Comparison of ENCODE assay signal across 1 cellular context in genomic region chr14:102873546-102874061, GRCh38.
TF ChIP-seq lines count a peak whose summit lies in the region.

No MANE protein-coding gene starts in this region.

TF ChIP-seq in HepG2, 621 proteins besides CTCF, POLR2A, EP300 and RAD21 (continued from another document and continues in another):
- TF ChIP-seq ZBTB34 (CRISPR knock-in tag; IDR thresholded peaks at IDR 0.05) (no peak), MLX (CRISPR knock-in tag; IDR thresholded peaks at IDR 0.05) (peak; percentile 77), ZBED4 (CRISPR knock-in tag; IDR thresholded peaks at IDR 0.05; ENCODE audit: borderline replicate concordance) (peak; percentile 93; the same call in 1 of the 2 replicates), ZNF574 (CRISPR knock-in tag; IDR thresholded peaks at IDR 0.05) (peak; percentile 47; the same call in 1 of the 2 replicates), EEA1 (CRISPR knock-in tag; IDR thresholded peaks at IDR 0.05; ENCODE audit: borderline replicate concordance) (no peak), MXD4 (CRISPR knock-in tag; IDR thresholded peaks at IDR 0.05) (no peak; the same call in 1 of the 2 replicates), ZNF503 (CRISPR knock-in tag; IDR thresholded peaks at IDR 0.05) (peak; percentile 98), ONECUT2 (CRISPR knock-in tag; IDR thresholded peaks at IDR 0.05) (no peak), REPIN1 (CRISPR knock-in tag; IDR thresholded peaks at IDR 0.05; ENCODE audit: borderline replicate concordance, low read depth) (0 out of 2 replicates have a peak, but pooled peaks have one; percentile 60), ZNF253 (CRISPR knock-in tag; IDR thresholded peaks at IDR 0.05; ENCODE audit: borderline replicate concordance) (no peak), SIX4 (CRISPR knock-in tag; IDR thresholded peaks at IDR 0.05) (peak; percentile 70; the same call in 1 of the 2 replicates), SOX5 (CRISPR knock-in tag; IDR thresholded peaks at IDR 0.05; ENCODE audit: borderline replicate concordance) (peak; percentile 78; the same call in 1 of the 2 replicates), ZSCAN22 (CRISPR knock-in tag; IDR thresholded peaks at IDR 0.05) (no peak), ZNF879 (CRISPR knock-in tag; IDR thresholded peaks at IDR 0.05) (no peak), ZNF816 (CRISPR knock-in tag; IDR thresholded peaks at IDR 0.05; ENCODE audit: borderline replicate concordance) (no peak; the same call in 1 of the 2 replicates), SYNCRIP (IDR thresholded peaks at IDR 0.05; ENCODE audit: insufficient read depth, low read depth, low read length) (no peak), ZNF333 (CRISPR knock-in tag; IDR thresholded peaks at IDR 0.05; ENCODE audit: borderline replicate concordance) (no peak), MTF2 (CRISPR knock-in tag; IDR thresholded peaks at IDR 0.05; ENCODE audit: borderline replicate concordance) (no peak), ZNF431 (CRISPR knock-in tag; IDR thresholded peaks at IDR 0.05; ENCODE audit: borderline replicate concordance, low read depth) (no peak; the same call in 1 of the 2 replicates), CERS6 (CRISPR knock-in tag; IDR thresholded peaks at IDR 0.05) (no peak), ZNF33B (CRISPR knock-in tag; IDR thresholded peaks at IDR 0.05) (no peak), KMT2A (CRISPR knock-in tag; IDR thresholded peaks at IDR 0.05) (no peak), IKZF1 (IDR thresholded peaks at IDR 0.05) (no peak), NPAS2 (CRISPR knock-in tag; IDR thresholded peaks at IDR 0.05; ENCODE audit: borderline replicate concordance) (no peak), ZNF367 (CRISPR knock-in tag; IDR thresholded peaks at IDR 0.05; ENCODE audit: borderline replicate concordance) (no peak), HOXA5 (CRISPR knock-in tag; IDR thresholded peaks at IDR 0.05) (peak; percentile 78; the same call in 1 of the 2 replicates), ZNF260 (CRISPR knock-in tag; IDR thresholded peaks at IDR 0.05; ENCODE audit: borderline replicate concordance, low read depth) (no peak), MYPOP (CRISPR knock-in tag; IDR thresholded peaks at IDR 0.05) (peak; percentile 59; the same call in 1 of the 2 replicates), KDM1A (CRISPR knock-in tag; IDR thresholded peaks at IDR 0.05) (no peak), ATF5 (CRISPR knock-in tag; IDR thresholded peaks at IDR 0.05; ENCODE audit: low read depth) (no peak), NR0B2 (CRISPR knock-in tag; IDR thresholded peaks at IDR 0.05) (no peak), KLF9 (CRISPR knock-in tag; IDR thresholded peaks at IDR 0.05; ENCODE audit: low read depth) (no peak), AFF4 (CRISPR knock-in tag; IDR thresholded peaks at IDR 0.05) (no peak), FOXK2 (IDR thresholded peaks at IDR 0.05) (peak; percentile 73; the same call in 1 of the 2 replicates), ZNF251 (CRISPR knock-in tag; IDR thresholded peaks at IDR 0.05) (no peak), ZNF530 (CRISPR knock-in tag; IDR thresholded peaks at IDR 0.05; ENCODE audit: low read depth) (no peak), ZFP36L1 (CRISPR knock-in tag; IDR thresholded peaks at IDR 0.05) (peak; percentile 48; the same call in 1 of the 2 replicates), ZBTB42 (CRISPR knock-in tag; IDR thresholded peaks at IDR 0.05) (no peak), CEBPG (CRISPR knock-in tag; IDR thresholded peaks at IDR 0.05) (0 out of 2 replicates have a peak, but pooled peaks have one; percentile 8), HES4 (CRISPR knock-in tag; IDR thresholded peaks at IDR 0.05; ENCODE audit: borderline replicate concordance) (no peak), ZNF121 (CRISPR knock-in tag; IDR thresholded peaks at IDR 0.05) (no peak), PAWR (CRISPR knock-in tag; IDR thresholded peaks at IDR 0.05; ENCODE audit: borderline replicate concordance) (no peak), YEATS4 (CRISPR knock-in tag; IDR thresholded peaks at IDR 0.05; ENCODE audit: borderline replicate concordance) (peak; percentile 55; the same call in 1 of the 2 replicates), ZNF547 (CRISPR knock-in tag; IDR thresholded peaks at IDR 0.05) (no peak), KDM6A (CRISPR knock-in tag; IDR thresholded peaks at IDR 0.05; ENCODE audit: low read depth) (peak; percentile 92), KDM5A (IDR thresholded peaks at IDR 0.05; ENCODE audit: borderline replicate concordance, low read length) (no peak), CREM (IDR thresholded peaks at IDR 0.05) (peak; percentile 89), CREM (CRISPR knock-in tag; IDR thresholded peaks at IDR 0.05) (no peak), TCF7 (IDR thresholded peaks at IDR 0.05; ENCODE audit: low read depth) (peak; percentile 72)
